In the genomic region with DNA sequence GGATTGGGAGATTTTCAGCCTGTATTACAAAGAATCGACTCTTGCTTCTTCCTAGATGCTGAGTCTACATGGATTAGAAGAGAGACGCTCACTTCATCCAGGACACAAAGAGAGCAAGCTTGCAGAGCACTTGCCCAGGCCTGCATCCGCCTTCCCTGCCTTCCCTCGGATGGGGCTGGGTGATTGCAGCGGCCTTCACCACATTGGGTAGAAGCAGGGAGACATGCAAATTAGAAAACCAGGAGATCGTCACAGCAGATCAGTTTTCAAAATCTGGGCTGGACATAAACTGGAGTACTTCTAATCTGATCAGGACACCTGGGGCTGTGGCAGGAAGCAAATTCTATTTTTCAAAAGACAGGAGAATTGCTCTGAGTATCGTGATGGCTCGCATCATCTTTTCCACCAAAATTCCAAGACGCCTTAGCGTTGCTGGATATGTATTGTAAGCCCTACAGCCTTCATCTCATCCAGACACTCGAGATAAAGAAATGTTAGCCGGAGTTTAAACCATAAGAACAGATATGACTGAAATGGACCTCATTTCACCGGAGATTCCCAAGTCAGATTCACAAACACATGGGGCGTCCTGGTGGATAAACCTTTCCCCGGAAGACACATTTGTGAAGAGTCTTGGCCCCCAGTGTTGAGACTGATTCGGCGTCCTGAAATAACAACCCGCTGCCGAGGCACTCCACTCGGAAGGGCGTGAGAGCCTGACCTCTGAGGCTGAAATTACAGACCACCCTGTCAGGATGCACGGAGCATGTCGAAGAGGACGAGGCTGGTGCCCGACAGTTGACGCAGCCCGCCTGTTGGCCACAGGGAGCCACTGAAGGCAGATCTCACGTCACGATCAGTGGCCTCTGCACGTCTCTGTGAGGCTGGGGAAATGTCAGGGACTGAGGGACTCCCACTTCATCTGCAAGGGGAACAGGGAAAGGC, we compare ENCODE assay signal across 1 cellular context.
TF ChIP-seq lines count a peak whose summit lies in the region.

No MANE protein-coding gene starts in this region.

TF ChIP-seq in HEK293, 187 proteins besides CTCF, POLR2A, EP300 and RAD21 (continued from another document):
- TF ChIP-seq, protein P1, sequence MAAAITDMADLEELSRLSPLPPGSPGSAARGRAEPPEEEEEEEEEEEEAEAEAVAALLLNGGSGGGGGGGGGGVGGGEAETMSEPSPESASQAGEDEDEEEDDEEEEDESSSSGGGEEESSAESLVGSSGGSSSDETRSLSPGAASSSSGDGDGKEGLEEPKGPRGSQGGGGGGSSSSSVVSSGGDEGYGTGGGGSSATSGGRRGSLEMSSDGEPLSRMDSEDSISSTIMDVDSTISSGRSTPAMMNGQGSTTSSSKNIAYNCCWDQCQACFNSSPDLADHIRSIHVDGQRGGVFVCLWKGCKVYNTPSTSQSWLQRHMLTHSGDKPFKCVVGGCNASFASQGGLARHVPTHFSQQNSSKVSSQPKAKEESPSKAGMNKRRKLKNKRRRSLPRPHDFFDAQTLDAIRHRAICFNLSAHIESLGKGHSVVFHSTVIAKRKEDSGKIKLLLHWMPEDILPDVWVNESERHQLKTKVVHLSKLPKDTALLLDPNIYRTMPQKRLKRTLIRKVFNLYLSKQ (tag by site-specific recombination; IDR thresholded peaks at IDR 0.05; ENCODE audit: borderline replicate concordance) = no peak
- TF ChIP-seq ZNF701 (tag by site-specific recombination; IDR thresholded peaks at IDR 0.05) = no peak
- TF ChIP-seq, protein P2, sequence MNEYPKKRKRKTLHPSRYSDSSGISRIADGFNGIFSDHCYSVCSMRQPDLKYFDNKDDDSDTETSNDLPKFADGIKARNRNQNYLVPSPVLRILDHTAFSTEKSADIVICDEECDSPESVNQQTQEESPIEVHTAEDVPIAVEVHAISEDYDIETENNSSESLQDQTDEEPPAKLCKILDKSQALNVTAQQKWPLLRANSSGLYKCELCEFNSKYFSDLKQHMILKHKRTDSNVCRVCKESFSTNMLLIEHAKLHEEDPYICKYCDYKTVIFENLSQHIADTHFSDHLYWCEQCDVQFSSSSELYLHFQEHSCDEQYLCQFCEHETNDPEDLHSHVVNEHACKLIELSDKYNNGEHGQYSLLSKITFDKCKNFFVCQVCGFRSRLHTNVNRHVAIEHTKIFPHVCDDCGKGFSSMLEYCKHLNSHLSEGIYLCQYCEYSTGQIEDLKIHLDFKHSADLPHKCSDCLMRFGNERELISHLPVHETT (tag by site-specific recombination; IDR thresholded peaks at IDR 0.05) = no peak
- no peak for TF ChIP-seq ZNF155 (tag by site-specific recombination; IDR thresholded peaks at IDR 0.05)
